ENCODE assay signal across 8 cellular contexts in genomic region chr5:132425975-132426524, GRCh38. TPM values are rescaled to one million over a fixed set of nuclear protein-coding genes. Genes with fewer than 3 reads are reported as not detected.
A peak's percentile ranks its signal among the peaks of the same experiment; 100 is the strongest.
DNase-seq lines count a peak whose midpoint lies in the region; ATAC-seq and TF ChIP-seq lines count a peak whose summit lies in the region.

No MANE protein-coding gene starts in this region.

- no peaks in the 10 kb centered on the region for H3K27me3 Mint-ChIP-seq in activated CD4-positive, alpha-beta T cell treated with anti-CD3 and anti-CD28 coated beads, Interleukin-2, amount 10 ng/mL, durations not matched to agents 7 days and 5 days

- no peaks in the 10 kb centered on the region for H3K9me3 ChIP-seq in RWPE2 (ENCODE audit: severe bottlenecking)

- H3K4me3 Mint-ChIP-seq in activated CD4-positive, alpha-beta T cell treated with anti-CD3 and anti-CD28 coated beads, Interleukin-2, amount 10 ng/mL, durations not matched to agents 7 days and 5 days: peak overlapping the region; percentile 66

- H3K36me3 Mint-ChIP-seq in activated CD4-positive, alpha-beta T cell treated with anti-CD3 and anti-CD28 coated beads, Interleukin-2, amount 10 ng/mL, durations not matched to agents 7 days and 5 days (ENCODE audit: low read depth): peaks cover 79% of the 10 kb centered on the region

- H3K4me1 Mint-ChIP-seq in activated CD4-positive, alpha-beta T cell treated with anti-CD3 and anti-CD28 coated beads, Interleukin-2, amount 10 ng/mL, durations not matched to agents 7 days and 5 days: peaks cover 98% of the 10 kb centered on the region

- CTCF ChIA-PET in activated CD4-positive, alpha-beta T cell treated with anti-CD3 and anti-CD28 coated beads, Interleukin-2, amount 10 ng/mL, durations not matched to agents 7 days and 5 days (lab: Charles Lee): interaction anchor here (0.5 to 7.8 kb wide), 24 partner anchors 9 to 216 kb away, joined by 3 to 62 read pairs (median 7); partner anchors contain the start of gene IRF1

- DNase-seq in activated CD4-positive, alpha-beta T cell treated with anti-CD3 and anti-CD28 coated beads, Interleukin-2, amount 10 ng/mL, durations not matched to agents 7 days and 5 days: no peak
- DNase-seq in activated CD4-positive, alpha-beta T cell treated with anti-CD3 and anti-CD28 coated beads for 1 hour: no peak
- no peak for DNase-seq in RWPE2 (ENCODE audit: low spot score)
- no peak for DNase-seq in fibroblast of villous mesenchyme (ENCODE audit: low read depth)
- DNase-seq in substantia nigra (lab: John Stamatoyannopoulos, UW): no peak
- no peak for DNase-seq in stimulated activated naive CD4-positive, alpha-beta T cell treated with Interleukin-2 at 50 U/mL for 16 hours (lab: John Stamatoyannopoulos, UW)
- no peak for DNase-seq in cerebellum (ENCODE audit: low spot score)

- no peak overlapping the region for H3K4me3 ChIP-seq in RWPE2 (ENCODE audit: severe bottlenecking)
- H3K4me3 ChIP-seq in fibroblast of villous mesenchyme (ENCODE audit: low read depth, low read length): peak overlapping the region; percentile 40

- TF ChIP-seq CTCF in RWPE2 (IDR thresholded peaks at IDR 0.05; ENCODE audit: poor library complexity, severe bottlenecking): no peak
- TF ChIP-seq CTCF in fibroblast of villous mesenchyme (IDR thresholded peaks at IDR 0.05; ENCODE audit: insufficient read depth, low read depth, low read length): no peak

- POLR2A ChIA-PET in activated CD4-positive, alpha-beta T cell treated with anti-CD3 and anti-CD28 coated beads, Interleukin-2, amount 10 ng/mL, durations not matched to agents 7 days and 5 days (lab: Charles Lee): interaction anchor here (0.6 to 3.0 kb wide), 10 partner anchors 15 to 71 kb away, joined by 3 to 21 read pairs (median 4); partner anchors contain the start of gene IRF1

- H3K36me3 ChIP-seq in RWPE2 (ENCODE audit: low read depth): no peaks in the 10 kb centered on the region

- ATAC-seq in RWPE2 (ENCODE audit: low read depth) (no peak), HG03097 (IDR thresholded peaks at IDR 0.05; ENCODE audit: low FRiP score, unreplicated experiment) (no peak)

- H3K27ac ChIP-seq in RWPE2 (ENCODE audit: poor library complexity, severe bottlenecking): peak overlapping the region; percentile 87
- H3K27ac ChIP-seq in substantia nigra (ENCODE audit: low read depth, low read length, poor library complexity, severe bottlenecking): peak overlapping the region; percentile 17

- no peaks in the 10 kb centered on the region for H3K27me3 ChIP-seq in RWPE2 (ENCODE audit: insufficient read depth, poor library complexity, severe bottlenecking)

- H3K4me1 ChIP-seq in RWPE2 (ENCODE audit: insufficient read depth, poor library complexity, severe bottlenecking): peaks cover 68% of the 10 kb centered on the region

- peak overlapping the region; percentile 98 for H3K27ac Mint-ChIP-seq in activated CD4-positive, alpha-beta T cell treated with anti-CD3 and anti-CD28 coated beads, Interleukin-2, amount 10 ng/mL, durations not matched to agents 7 days and 5 days

- H3K9me3 Mint-ChIP-seq in activated CD4-positive, alpha-beta T cell treated with anti-CD3 and anti-CD28 coated beads, Interleukin-2, amount 10 ng/mL, durations not matched to agents 7 days and 5 days: no peaks in the 10 kb centered on the region

RNA-seq across cellular contexts. Expression of gene SLC22A5, which starts 56.5 kb away (rescaled TPM):
- 1 to 10 TPM; 3.2 to 3.6 TPM for total RNA-seq in activated CD4-positive, alpha-beta T cell treated with anti-CD3 and anti-CD28 coated beads, Interleukin-2, amount 10 ng/mL, durations not matched to agents 7 days and 5 days
- total RNA-seq in fibroblast of villous mesenchyme (5.8 and 7.3 TPM in 2 replicates), cerebellum (10.4 TPM)
